9 cellular contexts compared by ENCODE assay signal in genomic region chr4:2837110-2837903, GRCh38. TPM values are rescaled to one million over a fixed set of nuclear protein-coding genes. Genes with fewer than 3 reads are reported as not detected.
DNase-seq lines count a peak whose midpoint lies in the region; ATAC-seq and TF ChIP-seq lines count a peak whose summit lies in the region.
"Had no signal": no experiment of that assay in that cellular context is flagged by ENCODE, and none has a peak within 500 bp of the region (broad histone marks: within the 10 kb centered on the region; RNA-seq: fewer than 3 reads in every experiment).

No MANE protein-coding gene starts in this region.

- H3K36me3 ChIP-seq in esophagus (ENCODE audit: control insufficient read depth in 2 of 2, insufficient read depth in 2 of 2, low read length in 1 of 2) (peaks cover 3 to 33% of the 10 kb centered on the region in 2 donors), neutrophil (peaks cover 56% of the 10 kb centered on the region), Caco-2 (ENCODE audit: control insufficient read depth, insufficient read depth, low read length) (no peaks in the 10 kb centered on the region)

- POLR2A ChIA-PET in T-cell (lab: Charles Lee) (no interaction called here), Caco-2 (lab: Charles Lee) (no interaction called here)

- H3K4me1 Mint-ChIP-seq in CD14-positive monocyte (peaks cover 66% of the 10 kb centered on the region), T-cell (peaks cover 56 to 72% (median 59%) of the 10 kb centered on the region in 3 donors), Caco-2 (ENCODE audit: low read depth, unreplicated experiment) (peaks cover under 1% of the 10 kb centered on the region)

- H3K27ac ChIP-seq in esophagus (ENCODE audit: low read depth in 2 of 2, low read length in 1 of 2): peak overlapping the region; percentile 38 to 81
- peak overlapping the region; percentile 91 for H3K27ac ChIP-seq in neutrophil

- intact Hi-C loops in CD14-positive monocyte (cut with micrococcal nuclease) (loop anchor here (5.0 kb wide), 2 partner anchors 75 to 80 kb away; partner anchors contain the start of gene TNIP2 (in 1 of the 2)), Caco-2 (cut with micrococcal nuclease; ENCODE audit: unreplicated experiment) (no loop called here)

- H3K4me3 Mint-ChIP-seq in CD14-positive monocyte (peak overlapping the region; percentile 43 to 55), T-cell (peak overlapping the region; percentile 76 to 83 (median 78)), Caco-2 (ENCODE audit: unreplicated experiment) (no peak overlapping the region)

- H3K9me3 ChIP-seq in esophagus (ENCODE audit: control insufficient read depth in 2 of 2, insufficient read depth in 1 of 2, low read depth in 1 of 2, low read length in 1 of 2) (no peaks in the 10 kb centered on the region), neutrophil (no peaks in the 10 kb centered on the region), Caco-2 (no peaks in the 10 kb centered on the region)

- H3K4me1 ChIP-seq in esophagus (ENCODE audit: control insufficient read depth in 2 of 2, insufficient read depth in 2 of 2, low read length in 1 of 2) (peaks cover 7 to 8% of the 10 kb centered on the region in 2 donors), neutrophil (ENCODE audit: control insufficient read depth in 1 of 2, insufficient read depth in 1 of 2, low read depth in 1 of 2, low read length in 1 of 2) (peaks cover 34 to 37% of the 10 kb centered on the region in 2 experiments), Caco-2 (no peaks in the 10 kb centered on the region)

- no TSS peak for BruUV-seq in Caco-2 (replicated peaks; lab: Mats Ljungman, UMichigan)

- no peak overlapping the region for H3K4me3 ChIP-seq in esophagus (ENCODE audit: low read depth in 1 of 2, low read length in 2 of 2)
- peak overlapping the region; percentile 23 to 53 for H3K4me3 ChIP-seq in neutrophil (ENCODE audit: low read depth in 1 of 2, low read length in 1 of 2)
- H3K4me3 ChIP-seq in Caco-2 (ENCODE audit: low read depth, low read length): no peak overlapping the region

- peak in 1 of 4 experiments; percentile 1 for ATAC-seq in T-cell (replicated peaks in 1 of 4)

- H3K36me3 Mint-ChIP-seq in CD14-positive monocyte (peaks cover 33 to 64% of the 10 kb centered on the region in 2 donors), T-cell (peaks cover 3% of the 10 kb centered on the region), Caco-2 (ENCODE audit: insufficient read depth, unreplicated experiment) (peaks cover 19% of the 10 kb centered on the region)

- 69 to 70% methylated on average over 20 of the region's 20 CpGs for WGBS in esophagus, 2 donors

- no peaks in the 10 kb centered on the region for H3K27me3 ChIP-seq in esophagus (ENCODE audit: control insufficient read depth in 1 of 2, insufficient read depth in 2 of 2, low read length in 2 of 2)
- no peaks in the 10 kb centered on the region for H3K27me3 ChIP-seq in neutrophil
- no peaks in the 10 kb centered on the region for H3K27me3 ChIP-seq in Caco-2 (replicated peaks; ENCODE audit: control insufficient read depth, insufficient read depth, low read length)

- H3K27ac Mint-ChIP-seq in CD14-positive monocyte: peak overlapping the region; percentile 76 to 94 (median 89)
- H3K27ac Mint-ChIP-seq in T-cell: peak overlapping the region; percentile 91 to 93
- H3K27ac Mint-ChIP-seq in Caco-2 (ENCODE audit: unreplicated experiment): no peak overlapping the region

- H3K27me3 Mint-ChIP-seq in CD14-positive monocyte (ENCODE audit: low read depth in 3 of 3) (peaks cover 0 to 2% (median 0%) of the 10 kb centered on the region in 3 donors), T-cell (no peaks in the 10 kb centered on the region), Caco-2 (ENCODE audit: insufficient read depth, unreplicated experiment) (no peaks in the 10 kb centered on the region)

- TF ChIP-seq CTCF in CD14-positive monocyte (IDR thresholded peaks at IDR 0.05) (no peak), neutrophil (IDR thresholded peaks at IDR 0.05) (no peak), Caco-2 (IDR thresholded peaks at IDR 0.05; ENCODE audit: insufficient read depth in 1 of 2, low read depth in 1 of 2, low read length in 1 of 2, severe bottlenecking in 1 of 2, unreplicated experiment in 1 of 2) (no peak)

- DNase-seq in CD14-positive monocyte (ENCODE audit: low spot score) (no peak), T-cell (peak in 1 of 34 experiments; percentile 12), DMS 273 (lab: John Stamatoyannopoulos, UW; ENCODE audit: unreplicated experiment) (no peak), Caco-2 (no peak), HK-2 (ENCODE audit: unreplicated experiment) (no peak)
- DNase-seq in central memory CD4-positive, alpha-beta T cell: no peak
- DNase-seq: retina had no signal

- H3K9me3 Mint-ChIP-seq in CD14-positive monocyte: no peaks in the 10 kb centered on the region
- peaks cover 0 to 4% (median 0%) of the 10 kb centered on the region in 3 donors for H3K9me3 Mint-ChIP-seq in T-cell
- H3K9me3 Mint-ChIP-seq in Caco-2 (ENCODE audit: unreplicated experiment): no peaks in the 10 kb centered on the region

- CTCF ChIA-PET in T-cell (lab: Charles Lee): no interaction called here
- CTCF ChIA-PET in Caco-2 (lab: Charles Lee): no interaction called here

RNA-seq across cellular contexts. Expression of gene ADD1, which starts 6.3 kb away (rescaled TPM):
- 100 to 1,000 TPM in 1 of 2 donors, 10 to 100 TPM in 1; 76.1 to 103 TPM for polyA plus RNA-seq in CD14-positive monocyte
- total RNA-seq in T-cell: 100 to 1,000 TPM; 241 to 274 (median 256) TPM
- 100 to 1,000 TPM; 102 to 156 TPM for polyA plus RNA-seq in esophagus
- total RNA-seq in Caco-2 (2022): 222 and 242 TPM in 2 replicates

RNA-seq across cellular contexts. Expression of gene SH3BP2, which starts 44.4 kb away (rescaled TPM):
- polyA plus RNA-seq in CD14-positive monocyte (10 to 100 TPM; 19.1 to 26.9 TPM), esophagus (10 to 100 TPM; 14.3 to 45.1 TPM)
- total RNA-seq in T-cell (10 to 100 TPM; 44.0 to 68.2 (median 49.7) TPM), Caco-2 (2022) (44.4 and 48.5 TPM in 2 replicates)

Comparison
In these comparisons a context has a peak if more than half of its experiments do, and no peak if none do; other contexts are left out.
1. H3K4me3 ChIP-seq: peak in neutrophil (2 of 2); none in esophagus (0 of 2) and Caco-2 (single experiment).